8 cellular contexts compared by ENCODE assay signal in the genomic region with DNA sequence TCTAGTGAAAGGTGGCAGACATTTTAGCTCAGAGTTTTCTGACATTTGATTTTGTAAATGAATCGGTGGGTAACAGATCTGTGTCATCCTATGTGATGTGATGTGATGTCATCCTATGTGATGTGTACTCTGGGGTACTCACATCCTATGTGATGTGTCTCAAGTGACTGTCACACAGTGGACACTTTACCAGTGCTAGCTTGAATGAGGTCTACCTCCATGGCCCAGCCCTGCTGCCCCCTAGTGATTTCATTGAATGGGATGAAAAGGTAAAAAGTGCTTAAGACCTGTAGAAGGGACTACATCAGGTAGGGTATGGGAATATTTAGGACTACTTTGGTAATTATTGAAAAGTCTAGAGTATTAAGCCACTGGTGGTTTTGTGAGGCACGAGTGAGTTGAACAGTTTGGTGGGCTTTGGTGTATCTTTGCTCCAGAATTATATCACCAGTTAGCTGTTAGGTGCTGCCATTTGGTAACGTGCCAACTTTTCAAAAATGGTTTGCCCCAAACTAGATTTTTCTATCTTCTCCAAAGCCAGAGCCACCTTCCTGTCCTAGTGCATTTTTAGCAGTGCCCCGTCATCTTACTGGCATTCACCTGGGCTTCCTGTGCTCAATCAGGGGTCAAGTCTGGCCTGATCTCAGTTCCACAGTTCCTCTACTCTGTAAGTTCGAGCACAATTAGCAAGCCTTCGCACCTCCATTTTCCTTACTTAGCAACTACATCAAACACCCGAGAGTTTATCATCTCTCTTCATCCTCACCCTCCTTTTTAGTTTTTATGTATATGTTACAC. TPM values are rescaled to one million over a fixed set of nuclear protein-coding genes. Genes with fewer than 3 reads are reported as not detected.
DNase-seq lines count a peak whose midpoint lies in the region; ATAC-seq and TF ChIP-seq lines count a peak whose summit lies in the region.

No MANE protein-coding gene starts in this region.

- TF ChIP-seq CTCF in MM.1S (IDR thresholded peaks at IDR 0.05; ENCODE audit: low read length) (peak; percentile 37), brain microvascular endothelial cell (IDR thresholded peaks at IDR 0.05; ENCODE audit: low read depth, low read length, missing control alignments) (peak; percentile 64), osteoblast (IDR thresholded peaks at IDR 0.05; ENCODE audit: extremely low read depth, low read depth, low read length) (peak; percentile 31)

- H3K4me1 ChIP-seq in MM.1S (ENCODE audit: low read length) (no peaks in the 10 kb centered on the region), osteoblast (ENCODE audit: insufficient read depth, low read length) (peaks cover 42% of the 10 kb centered on the region)

- H3K36me3 ChIP-seq in MM.1S (replicated peaks; ENCODE audit: insufficient read depth, low read length) (0 out of 2 replicates have a peak, but pooled peaks cover 13% of the 10 kb centered on the region), brain microvascular endothelial cell (replicated peaks) (peaks cover 31% of the 10 kb centered on the region), osteoblast (ENCODE audit: insufficient read depth, low read length) (peaks cover 37% of the 10 kb centered on the region)

- H3K27me3 ChIP-seq in MM.1S (replicated peaks; ENCODE audit: insufficient read depth, low read length), result no peaks in the 10 kb centered on the region
- H3K27me3 ChIP-seq in brain microvascular endothelial cell (replicated peaks), result no peaks in the 10 kb centered on the region
- H3K27me3 ChIP-seq in osteoblast (ENCODE audit: insufficient read depth, low read length), result no peaks in the 10 kb centered on the region

- H3K4me3 ChIP-seq in MM.1S (ENCODE audit: low read length) (no peak overlapping the region), brain microvascular endothelial cell (ENCODE audit: low read depth, low read length) (no peak overlapping the region), osteoblast (ENCODE audit: insufficient read depth, low read length) (no peak overlapping the region)

- DNase-seq in DMS153 (lab: John Stamatoyannopoulos, UW), result peak; percentile 6
- DNase-seq in DMS153 treated with DMSO at 0.1 percent for 48 hours (lab: John Stamatoyannopoulos, UW; ENCODE audit: unreplicated experiment), result no peak
- DNase-seq in MM.1S, result no peak
- no peak for DNase-seq in brain microvascular endothelial cell
- DNase-seq in osteoblast (ENCODE audit: insufficient read length, low spot score, missing footprints), result peak; percentile 65
- DNase-seq in NCI-H187 treated with DMSO at 0.1 percent for 48 hours (lab: John Stamatoyannopoulos, UW), result no peak
- DNase-seq in dedifferentiated amniotic fluid mesenchymal stem cell (ENCODE audit: extremely low spot score), result no peak

- peaks cover 94% of the 10 kb centered on the region for H4K20me1 ChIP-seq in MM.1S (ENCODE audit: insufficient read depth, low read length)
- peaks cover 95% of the 10 kb centered on the region for H4K20me1 ChIP-seq in osteoblast (ENCODE audit: insufficient read depth, low read length)

- ATAC-seq in HG03354 (IDR thresholded peaks at IDR 0.05; ENCODE audit: poor library complexity, severe bottlenecking, unreplicated experiment), result no peak

- H3F3A ChIP-seq in MM.1S (ENCODE audit: insufficient read depth, low read length), result no peaks in the 10 kb centered on the region

- H3K9me3 ChIP-seq in MM.1S (replicated peaks; ENCODE audit: insufficient read depth, low read length), result no peaks in the 10 kb centered on the region
- H3K9me3 ChIP-seq in osteoblast (ENCODE audit: low read depth, low read length), result no peaks in the 10 kb centered on the region

- in situ Hi-C loops in brain microvascular endothelial cell (cut with HindIII; ENCODE audit: low pct_ligation_motif_present, low sequenced_read_pairs), result loop anchor here (25.0 kb wide), 1 partner anchor 322 kb away; a partner anchor contains a TSS

- H3K9me2 ChIP-seq in MM.1S (replicated peaks; ENCODE audit: insufficient read depth, low read length), result no peaks in the 10 kb centered on the region

- H2AFZ ChIP-seq in MM.1S (ENCODE audit: low read length) (no peak overlapping the region), osteoblast (ENCODE audit: low read length) (no peak overlapping the region)

- H3K79me2 ChIP-seq in MM.1S (ENCODE audit: low read length) (peaks cover 100% of the 10 kb centered on the region), osteoblast (ENCODE audit: insufficient read depth, low read length) (peaks cover 100% of the 10 kb centered on the region)

- no peak overlapping the region for H3K27ac ChIP-seq in MM.1S (ENCODE audit: low read length)
- no peak overlapping the region for H3K27ac ChIP-seq in brain microvascular endothelial cell
- no peak overlapping the region for H3K27ac ChIP-seq in osteoblast (ENCODE audit: low read depth, low read length)

- H3K9ac ChIP-seq in MM.1S (ENCODE audit: low read length), result no peak overlapping the region

- H3K4me2 ChIP-seq in MM.1S (ENCODE audit: low read depth, low read length) (no peak overlapping the region), osteoblast (ENCODE audit: insufficient read depth, low read length) (no peak overlapping the region)

RNA-seq across cellular contexts. Expression of a gene that starts 9.7 kb away (rescaled TPM):
- total RNA-seq in osteoblast, result 270 and 295 TPM in 2 replicates

RNA-seq across cellular contexts. Expression of a gene that starts 26.0 kb away (rescaled TPM):
- 0.29 and 0.36 TPM in 2 replicates for total RNA-seq in osteoblast

Comparison
In these comparisons a context has a peak if more than half of its experiments do, and no peak if none do; other contexts are left out.
1. DNase-seq: peak in DMS153 (single experiment) and osteoblast (single experiment); none in DMS153 treated with DMSO at 0.1 percent for 48 hours (single experiment), MM.1S (single experiment), brain microvascular endothelial cell (single experiment), NCI-H187 treated with DMSO at 0.1 percent for 48 hours (single experiment) and dedifferentiated amniotic fluid mesenchymal stem cell (single experiment).
2. Peak in every context shown above with its lines, with median percentiles within 50 percentile points of each other: CTCF ChIP-seq.